Comparison of ENCODE assay signal across 22 cellular contexts in the genomic region with DNA sequence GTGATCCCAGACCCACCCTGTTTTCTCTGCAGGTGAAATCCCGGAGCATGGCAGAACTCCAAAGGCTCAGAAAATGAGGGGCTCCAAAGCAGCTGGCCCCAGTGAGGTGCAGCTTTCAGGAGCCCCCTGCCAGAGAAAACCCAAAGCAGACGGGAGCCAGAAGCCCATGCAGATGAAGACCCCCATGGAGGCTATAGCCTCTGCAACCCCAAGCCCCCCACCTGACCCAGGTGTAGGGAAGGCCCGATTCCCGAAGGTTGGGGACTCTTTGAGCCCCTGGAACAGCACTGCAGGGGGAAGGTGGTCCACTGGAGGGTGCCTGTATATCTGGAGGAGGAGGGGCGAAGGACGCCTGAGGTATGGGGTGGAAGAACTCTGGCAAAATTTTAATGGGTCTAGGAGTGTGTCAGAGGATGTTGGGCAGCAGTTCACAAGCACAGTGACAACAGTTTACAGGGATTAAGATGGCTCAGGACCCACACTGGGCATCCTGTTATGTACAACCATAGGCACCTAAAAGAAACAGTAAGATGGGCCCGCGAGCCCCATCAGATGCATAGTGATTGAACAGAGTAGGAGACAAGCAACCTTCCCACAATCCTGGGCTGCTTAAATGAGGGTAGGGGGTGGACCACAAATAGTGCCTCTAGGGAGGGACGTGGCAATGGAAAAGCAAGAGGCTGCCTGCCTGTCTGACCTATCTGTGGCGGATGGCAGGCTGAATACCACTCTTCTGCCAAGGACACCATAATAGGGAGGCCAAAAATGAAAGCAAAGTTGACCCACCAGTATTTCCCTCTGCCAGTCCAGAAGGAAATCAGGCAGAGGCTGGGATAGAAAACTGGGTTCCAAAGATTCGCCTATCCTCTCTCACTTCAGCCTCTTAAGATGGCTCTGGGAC. TPM values are rescaled to one million over a fixed set of nuclear protein-coding genes. Genes with fewer than 3 reads are reported as not detected.
DNase-seq lines count a peak whose midpoint lies in the region; ATAC-seq, FAIRE-seq and TF ChIP-seq lines count a peak whose summit lies in the region.
"Had no signal": no experiment of that assay in that cellular context is flagged by ENCODE, and none has a peak within 500 bp of the region (broad histone marks: within the 10 kb centered on the region; RNA-seq: fewer than 3 reads in every experiment).

No MANE protein-coding gene starts in this region.

- POLR2A ChIA-PET in HepG2 (lab: Yijun Ruan, JAX), result no interaction called here
- POLR2A ChIA-PET in naive thymus-derived CD8-positive, alpha-beta T cell (lab: Charles Lee), result interaction anchor here (0.5 to 1.0 kb wide), 3 partner anchors 25 to 79 kb away, joined by 3 to 9 read pairs (median 7); a partner anchor contains a TSS

- H3K9me3 ChIP-seq in right lobe of liver, result no peaks in the 10 kb centered on the region
- no peaks in the 10 kb centered on the region for H3K9me3 ChIP-seq in HepG2 (ENCODE audit: low read length)
- H3K9me3 ChIP-seq in esophagus muscularis mucosa, result no peaks in the 10 kb centered on the region
- H3K9me3 ChIP-seq in mammary epithelial cell (replicated peaks; ENCODE audit: insufficient read depth, low read length), result no peaks in the 10 kb centered on the region
- H3K9me3 ChIP-seq: esophagus squamous epithelium, thyroid gland had no signal

- peak overlapping the region in 8 of 10 donors; percentile 70 to 90 (median 77) for H3K27ac Mint-ChIP-seq in naive thymus-derived CD8-positive, alpha-beta T cell
- H3K27ac Mint-ChIP-seq: activated naive CD4-positive, alpha-beta T cell treated with anti-CD3 and anti-CD28 coated beads, Interleukin-2, amount 50 U/mL, for 24 hours; activated T-cell treated with anti-CD3 and anti-CD28 coated beads, Interleukin-2, amount 50 U/mL, for 24 hours; progenitor cell of endocrine pancreas had no signal

- 100% methylated on average over 2 of the region's 11 CpGs for WGBS in right lobe of liver (ENCODE audit: insufficient coverage, low coverage, low lambda C conversion rate, missing lambda C conversion rate)
- WGBS in HepG2 (ENCODE audit: low lambda C conversion rate), result 86% methylated on average over 10 of the region's 11 CpGs
- 89% methylated on average over 10 of the region's 11 CpGs for WGBS in esophagus muscularis mucosa
- 86% methylated on average over 9 of the region's 11 CpGs for WGBS in mammary epithelial cell (ENCODE audit: low coverage, missing lambda C conversion rate)

- no peak for DNase-seq in right lobe of liver
- no peak for DNase-seq in HepG2 (ENCODE audit: low spot score)
- no peak for DNase-seq in esophagus muscularis mucosa (ENCODE audit: extremely low spot score)
- no peak for DNase-seq in naive thymus-derived CD8-positive, alpha-beta T cell
- no peak for DNase-seq in mammary epithelial cell
- DNase-seq in globus pallidus (ENCODE audit: low spot score), result no peak
- no peak for DNase-seq in D341Med (ENCODE audit: low spot score)
- DNase-seq: ACHN; activated CD4-positive, alpha-beta T cell treated with anti-CD3 and anti-CD28 coated beads for 4 hours; Calu3; esophagus squamous epithelium; hippocampal formation; KG1; left colon; NK-92 treated with Interleukin-12 subunit alpha and Interleukin-12 subunit beta, amount 100 ng/mL, for 24 hours; SHP77 had no signal

- TF ChIP-seq EP300 in HepG2 (IDR thresholded peaks at IDR 0.05; ENCODE audit: low read depth in 2 of 2, low read length in 2 of 2) (no peak), HepG2 (CRISPR knock-in tag; IDR thresholded peaks at IDR 0.05; ENCODE audit: borderline replicate concordance) (no peak), esophagus muscularis mucosa (IDR thresholded peaks at IDR 0.05) (no peak)

- H3K27ac ChIP-seq in right lobe of liver (no peak overlapping the region), HepG2 (ENCODE audit: extremely low read length, insufficient read depth, low read length) (no peak overlapping the region), esophagus muscularis mucosa (replicated peaks in 1 of 4) (peak overlapping the region; percentile 28 to 55 (median 50)), mammary epithelial cell (ENCODE audit: insufficient read depth, low read depth, low read length) (no peak overlapping the region)
- H3K27ac ChIP-seq: HL-60, thyroid gland had no signal

- H4K20me1 ChIP-seq in HepG2 (ENCODE audit: insufficient read depth, low read length), result no peaks in the 10 kb centered on the region
- H4K20me1 ChIP-seq in mammary epithelial cell (ENCODE audit: insufficient read depth, low read length), result no peaks in the 10 kb centered on the region

- H3K79me2 ChIP-seq in HepG2 (ENCODE audit: insufficient read depth, low read length) (no peaks in the 10 kb centered on the region), mammary epithelial cell (ENCODE audit: insufficient read depth, low read length) (no peaks in the 10 kb centered on the region)

- H3K4me3 Mint-ChIP-seq in naive thymus-derived CD8-positive, alpha-beta T cell, result peak overlapping the region in 1 of 10 donors; percentile 5
- H3K4me3 Mint-ChIP-seq: activated naive CD4-positive, alpha-beta T cell treated with anti-CD3 and anti-CD28 coated beads, Interleukin-2, amount 50 U/mL, for 24 hours; activated T-cell treated with anti-CD3 and anti-CD28 coated beads, Interleukin-2, amount 50 U/mL, for 24 hours had no signal

- peaks cover 0 to 9% (median 5%) of the 10 kb centered on the region in 3 donors for H3K36me3 Mint-ChIP-seq in naive thymus-derived CD8-positive, alpha-beta T cell

- TF ChIP-seq POLR2A in right lobe of liver (IDR thresholded peaks at IDR 0.05) (no peak), HepG2 (IDR thresholded peaks at IDR 0.05; ENCODE audit: insufficient read depth in 1 of 2, low read depth in 2 of 2, low read length in 2 of 2) (no peak), esophagus muscularis mucosa (IDR thresholded peaks at IDR 0.05; ENCODE audit: low read depth) (no peak)

- peaks cover 24 to 54% (median 36%) of the 10 kb centered on the region in 4 donors for H3K4me1 Mint-ChIP-seq in naive thymus-derived CD8-positive, alpha-beta T cell

- no peak for TF ChIP-seq CTCF in right lobe of liver (IDR thresholded peaks at IDR 0.05)
- no peak for TF ChIP-seq CTCF in HepG2 (CRISPR knock-in tag; IDR thresholded peaks at IDR 0.05)
- no peak for TF ChIP-seq CTCF in esophagus muscularis mucosa (IDR thresholded peaks at IDR 0.05)
- no peak for TF ChIP-seq CTCF in mammary epithelial cell (conservative IDR thresholded peaks at IDR 0.05 in 1 of 2, IDR thresholded peaks at IDR 0.05 in 1 of 2; ENCODE audit: extremely low read depth in 1 of 2, insufficient read depth in 1 of 2, low read depth in 1 of 2, low read length in 2 of 2)

- FAIRE-seq in HepG2 (lab: Jason Lieb, UNC), result no peak

- no peaks in the 10 kb centered on the region for H3K9me3 Mint-ChIP-seq in naive thymus-derived CD8-positive, alpha-beta T cell
- H3K9me3 Mint-ChIP-seq: activated naive CD4-positive, alpha-beta T cell treated with anti-CD3 and anti-CD28 coated beads, Interleukin-2, amount 50 U/mL, for 24 hours; activated T-cell treated with anti-CD3 and anti-CD28 coated beads, Interleukin-2, amount 50 U/mL, for 24 hours had no signal

- dilution Hi-C loops in mammary epithelial cell (cut with HindIII; ENCODE audit: low sequenced_read_pairs), result no loop called here

- BruUV-seq in HepG2 (replicated peaks; lab: Mats Ljungman, UMichigan) (no TSS peak), mammary epithelial cell (replicated peaks; lab: Mats Ljungman, UMichigan) (no TSS peak)

- CTCF ChIA-PET in HepG2 (lab: Yijun Ruan, JAX; ENCODE audit: low intra/inter-chr PET ratio, low total read pairs), result no interaction called here
- CTCF ChIA-PET in mammary epithelial cell (lab: Charles Lee; ENCODE audit: low non-redundant PET), result no interaction called here

- H3K4me2 ChIP-seq in HepG2 (ENCODE audit: low read depth, low read length) (no peak overlapping the region), mammary epithelial cell (ENCODE audit: insufficient read depth, low read depth, low read length) (no peak overlapping the region)

- no peak for TF ChIP-seq RAD21 in HepG2 (CRISPR knock-in tag; IDR thresholded peaks at IDR 0.05)

- H3K4me3 ChIP-seq in right lobe of liver (no peak overlapping the region), HepG2 (replicated peaks in 1 of 3; ENCODE audit: insufficient read depth in 1 of 3, low read depth in 2 of 3, low read length in 3 of 3) (no peak overlapping the region), esophagus muscularis mucosa (peak overlapping the region; percentile 18 to 21 (median 18)), mammary epithelial cell (replicated peaks in 1 of 3; ENCODE audit: insufficient read depth in 1 of 3, low read depth in 2 of 3, low read length in 3 of 3) (no peak overlapping the region)
- H3K4me3 ChIP-seq: esophagus squamous epithelium, thyroid gland had no signal

- in situ Hi-C loops in HepG2 (cut with HindIII; ENCODE audit: extremely low pct_ligation_motif_present, low pct_unique_long_range_greater_than_20kb) (no loop called here), mammary epithelial cell (cut with MboI; ENCODE audit: low sequenced_read_pairs in 2 of 2) (no loop called here)

- H3K9ac ChIP-seq in HepG2 (ENCODE audit: insufficient read depth, low read depth, low read length) (no peak overlapping the region), mammary epithelial cell (ENCODE audit: insufficient read depth, low read length) (no peak overlapping the region)

- H3K36me3 ChIP-seq in right lobe of liver (no peaks in the 10 kb centered on the region), HepG2 (replicated peaks in 1 of 2; ENCODE audit: control insufficient read depth in 1 of 2, insufficient read depth in 2 of 2, low read length in 2 of 2) (no peaks in the 10 kb centered on the region), esophagus muscularis mucosa (peaks cover 0 to 18% (median 11%) of the 10 kb centered on the region in 4 donors), mammary epithelial cell (ENCODE audit: insufficient read depth, low read length) (no peaks in the 10 kb centered on the region)
- H3K36me3 ChIP-seq: thyroid gland had no signal

- intact Hi-C loops in right lobe of liver (cut with DNase I), result no loop called here
- intact Hi-C loops in HepG2 (cut with micrococcal nuclease; ENCODE audit: unreplicated experiment), result no loop called here
- intact Hi-C loops in esophagus muscularis mucosa (cut with DNase I), result no loop called here
- intact Hi-C loops in mammary epithelial cell (cut with micrococcal nuclease), result loop anchor here (2.0 kb wide), 1 partner anchor 27 kb away; no protein-coding TSS in a partner anchor

- ATAC-seq in right lobe of liver, result peak in 3 of 4 donors; percentile 14 to 24 (median 14)
- no peak; the same call in 2 of the 3 replicates for ATAC-seq in HepG2
- peak in 1 of 2 donors; percentile 12 for ATAC-seq in naive thymus-derived CD8-positive, alpha-beta T cell
- ATAC-seq in GM19397 (IDR thresholded peaks at IDR 0.05; ENCODE audit: unreplicated experiment), result no peak
- ATAC-seq: left colon had no signal

- H3K27me3 ChIP-seq in right lobe of liver (no peaks in the 10 kb centered on the region), HepG2 (ENCODE audit: control insufficient read depth in 1 of 2, insufficient read depth in 2 of 2, low read length in 2 of 2) (no peaks in the 10 kb centered on the region; a peak in 1 of 5 replicates), esophagus muscularis mucosa (no peaks in the 10 kb centered on the region), mammary epithelial cell (ENCODE audit: insufficient read depth, low read length) (peaks cover 2% of the 10 kb centered on the region)
- H3K27me3 ChIP-seq: esophagus squamous epithelium, thyroid gland had no signal

- H3K4me1 ChIP-seq in right lobe of liver (no peaks in the 10 kb centered on the region), HepG2 (ENCODE audit: insufficient read depth, low read length) (no peaks in the 10 kb centered on the region), esophagus muscularis mucosa (peaks cover 10 to 20% (median 20%) of the 10 kb centered on the region in 4 donors), mammary epithelial cell (ENCODE audit: insufficient read depth, low read length) (no peaks in the 10 kb centered on the region)
- H3K4me1 ChIP-seq: thyroid gland had no signal

- H3K27me3 Mint-ChIP-seq in naive thymus-derived CD8-positive, alpha-beta T cell, result no peaks in the 10 kb centered on the region
- H3K27me3 Mint-ChIP-seq: activated naive CD4-positive, alpha-beta T cell treated with anti-CD3 and anti-CD28 coated beads, Interleukin-2, amount 50 U/mL, for 24 hours; activated T-cell treated with anti-CD3 and anti-CD28 coated beads, Interleukin-2, amount 50 U/mL, for 24 hours; progenitor cell of endocrine pancreas had no signal

- H2AFZ ChIP-seq in HepG2 (ENCODE audit: low read length), result no peak overlapping the region
- no peak overlapping the region for H2AFZ ChIP-seq in mammary epithelial cell (ENCODE audit: low read depth, low read length)

RNA-seq across cellular contexts. Expression of a gene that starts 16.4 kb away (rescaled TPM):
- total RNA-seq in right lobe of liver (100 to 1,000 TPM; 143 to 236 (median 165) TPM), HepG2 (2016; rRNA removed; fragmentation: Illumina TruSeq; extraction: Trizol) (125 and 154 TPM in 2 replicates), esophagus muscularis mucosa (100 to 1,000 TPM; 232 to 442 (median 374) TPM), mammary epithelial cell (10 to 100 TPM in 1 of 2 donors, 1 to 10 TPM in 1; 9.6 to 32.5 TPM)
- total RNA-seq in HepG2 (2016; cell fraction: cytosol; rRNA removed; fragmentation: Illumina TruSeq; extraction: Trizol; ENCODE audit: low read depth), result 13.0 and 15.5 TPM in 2 replicates
- total RNA-seq in HepG2 (2016; cell fraction: insoluble cytoplasmic fraction; rRNA removed; fragmentation: Illumina TruSeq; extraction: Trizol), result 125 and 156 TPM in 2 replicates
- 28.1 and 29.3 TPM in 2 replicates for total RNA-seq in HepG2 (2016; cell fraction: membrane; rRNA removed; fragmentation: Illumina TruSeq; extraction: Trizol)
- total RNA-seq in HepG2 (2016; cell fraction: nucleus; rRNA removed; fragmentation: Illumina TruSeq; extraction: Trizol), result 84.2 and 86.1 TPM in 2 replicates
- polyA plus RNA-seq in HepG2 (2011; rRNA removed) (103 and 120 TPM in 2 replicates), mammary epithelial cell (59.7 TPM)
- polyA plus RNA-seq in HepG2 (2011; cell fraction: cytosol; rRNA removed), result 124 and 134 TPM in 2 replicates
- polyA plus RNA-seq in HepG2 (2011; cell fraction: nucleus; rRNA removed), result 132 and 143 TPM in 2 replicates
- polyA plus RNA-seq in HepG2 (2012), result 69.6 and 82.1 TPM in 2 replicates
- polyA plus RNA-seq in HepG2 (2016; cell fraction: cytosol; fragmentation: Illumina TruSeq; extraction: Trizol; ENCODE audit: low read depth), result 9.6 and 11.8 TPM in 2 replicates
- polyA plus RNA-seq in HepG2 (2016; cell fraction: insoluble cytoplasmic fraction; fragmentation: Illumina TruSeq; extraction: Trizol; ENCODE audit: low read depth), result 126 and 134 TPM in 2 replicates
- 18.1 and 19.2 TPM in 2 replicates for polyA plus RNA-seq in HepG2 (2016; cell fraction: membrane; fragmentation: Illumina TruSeq; extraction: Trizol; ENCODE audit: low read depth)
- polyA plus RNA-seq in HepG2 (2016; cell fraction: nucleus; fragmentation: Illumina TruSeq; extraction: Trizol; ENCODE audit: insufficient read depth, low read depth), result 81.8 and 98.3 TPM in 2 replicates
- 67.1 and 157 TPM in 2 replicates for polyA minus RNA-seq in HepG2 (2011; rRNA and poly(A)+ RNA removed; ENCODE audit: low replicate concordance)
- polyA minus RNA-seq in HepG2 (2011; cell fraction: cytosol; rRNA and poly(A)+ RNA removed), result 96.9 and 110 TPM in 2 replicates
- 81.6 and 116 TPM in 2 replicates for polyA minus RNA-seq in HepG2 (2011; cell fraction: nucleus; rRNA and poly(A)+ RNA removed)
- 100 to 1,000 TPM; 334 to 359 TPM for total RNA-seq in naive thymus-derived CD8-positive, alpha-beta T cell
- 100 to 1,000 TPM; 242 to 318 (median 254) TPM for polyA plus RNA-seq in naive thymus-derived CD8-positive, alpha-beta T cell
- polyA minus RNA-seq in mammary epithelial cell, result 109 TPM

RNA-seq across cellular contexts. Expression of a gene that starts 49.9 kb away (rescaled TPM):
- total RNA-seq in right lobe of liver (10 to 100 TPM; 11.8 to 30.9 (median 22.9) TPM), HepG2 (2016; rRNA removed; fragmentation: Illumina TruSeq; extraction: Trizol) (45.2 and 46.3 TPM in 2 replicates), esophagus muscularis mucosa (100 to 1,000 TPM; 217 to 341 (median 285) TPM), mammary epithelial cell (1 to 10 TPM in 1 of 2 donors, under 1 TPM in 1; 0.17 to 1.3 TPM)
- total RNA-seq in HepG2 (2016; cell fraction: cytosol; rRNA removed; fragmentation: Illumina TruSeq; extraction: Trizol; ENCODE audit: low read depth), result 55.5 and 59.1 TPM in 2 replicates
- 40.1 and 44.9 TPM in 2 replicates for total RNA-seq in HepG2 (2016; cell fraction: insoluble cytoplasmic fraction; rRNA removed; fragmentation: Illumina TruSeq; extraction: Trizol)
- total RNA-seq in HepG2 (2016; cell fraction: membrane; rRNA removed; fragmentation: Illumina TruSeq; extraction: Trizol), result 122 and 135 TPM in 2 replicates
- total RNA-seq in HepG2 (2016; cell fraction: nucleus; rRNA removed; fragmentation: Illumina TruSeq; extraction: Trizol), result 20.8 and 25.7 TPM in 2 replicates
- polyA plus RNA-seq in HepG2 (2011; rRNA removed) (12.2 and 14.4 TPM in 2 replicates), mammary epithelial cell (2.2 TPM)
- polyA plus RNA-seq in HepG2 (2011; cell fraction: cytosol; rRNA removed), result 10.9 and 17.9 TPM in 2 replicates
- polyA plus RNA-seq in HepG2 (2011; cell fraction: nucleus; rRNA removed), result 5.2 and 8.5 TPM in 2 replicates
- polyA plus RNA-seq in HepG2 (2012), result 11.3 and 12.9 TPM in 2 replicates
- 76.9 and 83.3 TPM in 2 replicates for polyA plus RNA-seq in HepG2 (2016; cell fraction: cytosol; fragmentation: Illumina TruSeq; extraction: Trizol; ENCODE audit: low read depth)
- 49.2 and 57.5 TPM in 2 replicates for polyA plus RNA-seq in HepG2 (2016; cell fraction: insoluble cytoplasmic fraction; fragmentation: Illumina TruSeq; extraction: Trizol; ENCODE audit: low read depth)
- polyA plus RNA-seq in HepG2 (2016; cell fraction: membrane; fragmentation: Illumina TruSeq; extraction: Trizol; ENCODE audit: low read depth), result 129 and 152 TPM in 2 replicates
- polyA plus RNA-seq in HepG2 (2016; cell fraction: nucleus; fragmentation: Illumina TruSeq; extraction: Trizol; ENCODE audit: insufficient read depth, low read depth), result 30.6 and 33.2 TPM in 2 replicates
- 0.35 and 14.2 TPM in 2 replicates for polyA minus RNA-seq in HepG2 (2011; rRNA and poly(A)+ RNA removed; ENCODE audit: low replicate concordance)
- polyA minus RNA-seq in HepG2 (2011; cell fraction: cytosol; rRNA and poly(A)+ RNA removed), result 5.0 and 5.8 TPM in 2 replicates
- polyA minus RNA-seq in HepG2 (2011; cell fraction: nucleus; rRNA and poly(A)+ RNA removed), result 6.7 and 12.7 TPM in 2 replicates
- total RNA-seq in naive thymus-derived CD8-positive, alpha-beta T cell, result 100 to 1,000 TPM; 131 to 151 TPM
- 100 to 1,000 TPM in 1 of 3 donors, 10 to 100 TPM in 2; 79.8 to 130 (median 98.1) TPM for polyA plus RNA-seq in naive thymus-derived CD8-positive, alpha-beta T cell
- polyA minus RNA-seq in mammary epithelial cell, result 0.16 TPM

Comparison
In these comparisons a context has a peak if more than half of its experiments do, and no peak if none do; other contexts are left out.
1. ATAC-seq: peak in right lobe of liver (3 of 4); none in HepG2 (single experiment) and GM19397 (single experiment).
2. H3K27ac ChIP-seq: peak in esophagus muscularis mucosa (4 of 4); none in right lobe of liver (0 of 3), HepG2 (single experiment) and mammary epithelial cell (single experiment).
3. H3K4me3 ChIP-seq: peak in esophagus muscularis mucosa (4 of 4); none in right lobe of liver (0 of 3), HepG2 (0 of 3) and mammary epithelial cell (0 of 3).
4. RNA of a gene that starts 49.9 kb away (total RNA-seq): 217 to 341 TPM in esophagus muscularis mucosa, 131 to 151 TPM in naive thymus-derived CD8-positive, alpha-beta T cell, 20.8 to 135 TPM in HepG2 and 11.8 to 30.9 TPM in right lobe of liver; 0.17 to 1.3 TPM in mammary epithelial cell; every median in the first group is over 4 times any median in the second.